Comparison of ENCODE assay signal across 19 cellular contexts in the genomic region with DNA sequence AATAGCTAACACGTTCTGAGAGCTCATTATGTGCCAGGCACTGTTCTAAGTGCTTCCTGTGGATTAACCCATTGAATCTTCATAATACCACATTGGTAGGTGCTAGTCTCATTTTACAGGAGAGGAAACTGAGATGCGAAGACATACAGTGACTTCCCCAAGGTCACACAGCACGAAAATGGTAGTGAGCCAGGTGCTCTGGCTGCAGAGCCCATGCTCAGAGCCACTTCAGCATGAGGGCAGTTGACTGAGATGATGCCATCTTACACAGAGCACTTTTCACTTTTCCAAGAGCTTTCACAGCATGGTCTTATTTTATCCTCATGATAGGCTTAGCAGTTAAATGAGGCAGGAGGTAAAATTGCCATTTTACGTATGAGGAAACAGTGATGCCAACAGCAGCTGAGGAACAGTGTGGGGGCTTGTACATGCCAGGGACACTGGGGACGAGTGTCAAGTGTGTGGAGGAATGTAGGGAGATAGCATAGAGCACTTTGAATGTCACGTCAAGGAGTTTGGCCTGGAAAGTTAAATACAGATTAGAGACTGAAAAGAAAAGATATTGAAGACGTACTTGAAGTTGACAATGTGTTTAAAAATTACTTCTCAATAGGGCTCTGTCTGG.
"Had no signal": no experiment of that assay in that cellular context is flagged by ENCODE, and none has a peak within 500 bp of the region (broad histone marks: within the 10 kb centered on the region; RNA-seq: fewer than 3 reads in every experiment).

No MANE protein-coding gene starts in this region.

- H3K36me3 Mint-ChIP-seq: naive B cell; stimulated activated naive B cell treated with anti-CD40 and anti-IgM and Interleukin-4, amounts not matched to agents 10 μg/mL and 1 μg/mL and 100 μg/mL, for 72 hours had no signal

- H3K27ac Mint-ChIP-seq: nephron; progenitor cell of endocrine pancreas; stimulated activated naive B cell treated with anti-CD40 and anti-IgM and Interleukin-4, amounts not matched to agents 10 μg/mL and 1 μg/mL and 100 μg/mL, for 72 hours; stimulated activated naive CD8-positive, alpha-beta T cell treated with anti-CD3 and anti-CD28 coated beads, Interleukin-15, amount 100 ng/mL, for 72 hours had no signal

- H3K4me1 Mint-ChIP-seq: naive B cell; nephron; stimulated activated naive B cell treated with anti-CD40 and anti-IgM and Interleukin-4, amounts not matched to agents 10 μg/mL and 1 μg/mL and 100 μg/mL, for 72 hours; stimulated activated naive CD8-positive, alpha-beta T cell treated with anti-CD3 and anti-CD28 coated beads, Interleukin-15, amount 100 ng/mL, for 72 hours had no signal

- H3K4me3 ChIP-seq: coronary artery, pancreas, sigmoid colon, skin epidermis, testis, tibial nerve had no signal

- ATAC-seq: pancreas; stimulated activated naive B cell treated with anti-CD40 and anti-IgM and Interleukin-4, amounts not matched to agents 10 μg/mL and 1 μg/mL and 100 μg/mL, for 72 hours; stimulated activated naive CD8-positive, alpha-beta T cell treated with anti-CD3 and anti-CD28 coated beads, Interleukin-15, amount 100 ng/mL, for 72 hours had no signal

- H3K4me3 Mint-ChIP-seq: naive B cell; nephron; stimulated activated naive B cell treated with anti-CD40 and anti-IgM and Interleukin-4, amounts not matched to agents 10 μg/mL and 1 μg/mL and 100 μg/mL, for 72 hours; stimulated activated naive CD8-positive, alpha-beta T cell treated with anti-CD3 and anti-CD28 coated beads, Interleukin-15, amount 100 ng/mL, for 72 hours had no signal

- FAIRE-seq: pancreas had no signal

- H3K27ac ChIP-seq: coronary artery, pancreas, sigmoid colon, skin epidermis, testis, tibial nerve had no signal

- H3K27me3 ChIP-seq: pancreas, sigmoid colon, testis, tibial nerve had no signal

- H3K9me3 Mint-ChIP-seq: nephron had no signal

- H3K4me1 ChIP-seq: pancreas, sigmoid colon, testis, tibial nerve had no signal

- DNase-seq: effector CD8-positive, alpha-beta T cell; foreskin melanocyte; head of caudate nucleus; hypothalamus; islet precursor cell; naive B cell; occipital lobe; pancreas; sigmoid colon; stimulated activated CD4-positive, alpha-beta T cell treated with anti-CD3 and anti-CD28 coated beads, Interleukin-2, amount 100 ng/mL, for 24 hours; stimulated activated CD4-positive, alpha-beta T cell treated with anti-CD3 and anti-CD28 coated beads, Interleukin-4, amount 100 ng/mL, for 4 hours; stimulated activated naive B cell treated with anti-CD40 and anti-IgM and Interleukin-4, amounts not matched to agents 10 μg/mL and 1 μg/mL and 100 μg/mL, for 72 hours; stimulated activated naive CD8-positive, alpha-beta T cell treated with anti-CD3 and anti-CD28 coated beads, Interleukin-15, amount 100 ng/mL, for 72 hours; testis had no signal

- H3K36me3 ChIP-seq: pancreas, sigmoid colon, tibial nerve had no signal

- H3K9me3 ChIP-seq: pancreas, testis, tibial nerve had no signal
